In the genomic region with DNA sequence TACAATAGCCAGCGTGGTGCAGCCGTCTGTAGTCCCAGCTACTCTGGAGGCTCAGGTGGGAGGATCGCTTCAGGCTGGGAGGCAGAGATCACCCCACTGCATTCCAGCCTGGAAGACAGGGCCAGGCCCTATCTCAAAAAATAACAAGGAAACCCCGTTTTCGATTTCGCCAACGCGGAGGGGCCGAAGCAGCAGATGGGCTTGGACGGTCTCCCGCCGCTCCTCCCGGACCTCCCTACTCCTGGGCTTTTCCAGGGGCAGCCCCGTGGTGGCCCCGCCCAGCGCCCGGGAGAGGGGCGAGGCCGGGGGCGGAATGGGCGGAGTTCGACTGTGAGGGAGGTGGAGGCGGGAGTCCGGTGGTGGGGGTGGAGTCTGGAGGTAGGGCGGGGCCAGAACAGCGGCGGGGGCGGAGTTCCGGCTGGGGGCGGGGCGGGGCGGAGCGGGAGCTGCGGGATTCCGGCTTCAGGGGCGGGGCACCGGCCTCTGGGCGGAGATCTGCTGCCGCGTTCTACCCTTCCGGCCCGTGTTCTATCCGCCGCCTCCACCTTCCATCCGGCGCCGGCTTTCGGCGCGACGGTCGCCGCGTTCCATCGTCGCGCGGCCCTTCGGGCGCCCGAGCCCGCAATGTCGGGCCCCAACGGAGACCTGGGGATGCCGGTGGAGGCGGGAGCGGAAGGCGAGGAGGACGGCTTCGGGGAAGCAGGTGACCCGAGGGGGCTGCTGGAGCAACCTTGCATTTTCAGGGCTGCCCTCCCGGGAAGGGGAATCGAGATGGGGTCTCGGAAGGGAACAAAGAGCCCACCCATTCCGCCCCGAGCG, we compare ENCODE assay signal across 8 cellular contexts. TPM values are rescaled to one million over a fixed set of nuclear protein-coding genes. Genes with fewer than 3 reads are reported as not detected.
DNase-seq lines count a peak whose midpoint lies in the region; ATAC-seq and TF ChIP-seq lines count a peak whose summit lies in the region.

A gene with protein sequence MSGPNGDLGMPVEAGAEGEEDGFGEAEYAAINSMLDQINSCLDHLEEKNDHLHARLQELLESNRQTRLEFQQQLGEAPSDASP (plus strand): TSS at position 482 of the 819 bp plus-strand sequence. CDS start 143 bp downstream, at position 625.

- H3K9me3 ChIP-seq in osteoblast (ENCODE audit: low read depth, low read length): no peaks in the 10 kb centered on the region
- H3K9me3 ChIP-seq in testis: no peaks in the 10 kb centered on the region

- H3K4me2 ChIP-seq in osteoblast (ENCODE audit: insufficient read depth, low read length): peak within 1 kb of the TSS; percentile 94

- H4K20me1 ChIP-seq in osteoblast (ENCODE audit: insufficient read depth, low read length): peaks cover 30% of the 10 kb centered on the region

- H3K27ac ChIP-seq in osteoblast (ENCODE audit: low read depth, low read length): no peak within 1 kb of the TSS
- peak within 1 kb of the TSS; percentile 76 to 82 for H3K27ac ChIP-seq in testis

- peak; percentile 72 for ATAC-seq in HG02571 (IDR thresholded peaks at IDR 0.05; ENCODE audit: unreplicated experiment)

- intact Hi-C loops in testis (cut with DNase I; ENCODE audit: low total_unique reads): no loop called here

- peaks cover 14% of the 10 kb centered on the region for H3K79me2 ChIP-seq in osteoblast (ENCODE audit: insufficient read depth, low read length)

- H3K27me3 Mint-ChIP-seq in activated naive CD8-positive, alpha-beta T cell: no peaks in the 10 kb centered on the region

- H3K36me3 ChIP-seq in osteoblast (ENCODE audit: insufficient read depth, low read length) (peaks cover 10% of the 10 kb centered on the region), testis (ENCODE audit: low read depth, missing control alignments) (no peaks in the 10 kb centered on the region)

- H3K36me3 Mint-ChIP-seq in activated naive CD8-positive, alpha-beta T cell: peaks cover 3% of the 10 kb centered on the region

- H3K4me3 ChIP-seq in osteoblast (ENCODE audit: insufficient read depth, low read length) (peak within 1 kb of the TSS; percentile 90), testis (peak within 1 kb of the TSS; percentile 76)

- no peak for TF ChIP-seq CTCF in osteoblast (IDR thresholded peaks at IDR 0.05; ENCODE audit: extremely low read depth, low read depth, low read length)
- no peak for TF ChIP-seq CTCF in testis (IDR thresholded peaks at IDR 0.05)

- peaks cover 18% of the 10 kb centered on the region for H3K4me1 Mint-ChIP-seq in activated naive CD8-positive, alpha-beta T cell (ENCODE audit: low read depth)

- peak within 1 kb of the TSS; percentile 84 for H3K4me3 Mint-ChIP-seq in activated naive CD8-positive, alpha-beta T cell

- H3K27ac Mint-ChIP-seq in activated naive CD8-positive, alpha-beta T cell: peak within 1 kb of the TSS; percentile 88

- no peaks in the 10 kb centered on the region for H3K9me3 Mint-ChIP-seq in activated naive CD8-positive, alpha-beta T cell (ENCODE audit: low read depth)

- H3K4me1 ChIP-seq in osteoblast (ENCODE audit: insufficient read depth, low read length) (peaks cover 19% of the 10 kb centered on the region), testis (peaks cover 5% of the 10 kb centered on the region)

- WGBS in testis, 2 donors: 0 to 1% methylated on average over 1 to 65 of the region's 77 CpGs

- DNase-seq in GM03348 (ENCODE audit: low spot score): peak; percentile 100
- peak; percentile 83 for DNase-seq in NCI-H1105 treated with DMSO at 0.1 percent for 48 hours (lab: John Stamatoyannopoulos, UW)
- DNase-seq in SKM-1 treated with dmso at 0.1 percent for 144 hours (lab: John Stamatoyannopoulos, UW; ENCODE audit: unreplicated experiment): peak; percentile 85
- DNase-seq in glomerular visceral epithelial cell (ENCODE audit: extremely low spot score): peak; percentile 97
- DNase-seq in osteoblast (ENCODE audit: insufficient read length, low spot score, missing footprints): peak; percentile 99
- peak; percentile 96 for DNase-seq in testis

- no peak for TF ChIP-seq POLR2A in testis (IDR thresholded peaks at IDR 0.05)

- peak within 1 kb of the TSS; percentile 90 for H2AFZ ChIP-seq in osteoblast (ENCODE audit: low read length)

- H3K27me3 ChIP-seq in osteoblast (ENCODE audit: insufficient read depth, low read length) (no peaks in the 10 kb centered on the region), testis (no peaks in the 10 kb centered on the region)

RNA-seq across cellular contexts. Expression of the gene that starts here (rescaled TPM):
- total RNA-seq in osteoblast (24.5 and 33.3 TPM in 2 replicates), testis (100 to 1,000 TPM; 219 to 225 TPM)
- polyA plus RNA-seq in testis (ENCODE audit: insufficient read depth, low read depth, low replicate concordance): 56.9 TPM
